In genomic region chr19:1309977-1310852, GRCh38 we compare ENCODE assay signal across 1 cellular context.
TF ChIP-seq lines count a peak whose summit lies in the region.

No MANE protein-coding gene starts in this region.

TF ChIP-seq in K562, 482 proteins besides CTCF, POLR2A, EP300 and RAD21 (continued from another document and continues in another):
- TF ChIP-seq, protein P1, sequence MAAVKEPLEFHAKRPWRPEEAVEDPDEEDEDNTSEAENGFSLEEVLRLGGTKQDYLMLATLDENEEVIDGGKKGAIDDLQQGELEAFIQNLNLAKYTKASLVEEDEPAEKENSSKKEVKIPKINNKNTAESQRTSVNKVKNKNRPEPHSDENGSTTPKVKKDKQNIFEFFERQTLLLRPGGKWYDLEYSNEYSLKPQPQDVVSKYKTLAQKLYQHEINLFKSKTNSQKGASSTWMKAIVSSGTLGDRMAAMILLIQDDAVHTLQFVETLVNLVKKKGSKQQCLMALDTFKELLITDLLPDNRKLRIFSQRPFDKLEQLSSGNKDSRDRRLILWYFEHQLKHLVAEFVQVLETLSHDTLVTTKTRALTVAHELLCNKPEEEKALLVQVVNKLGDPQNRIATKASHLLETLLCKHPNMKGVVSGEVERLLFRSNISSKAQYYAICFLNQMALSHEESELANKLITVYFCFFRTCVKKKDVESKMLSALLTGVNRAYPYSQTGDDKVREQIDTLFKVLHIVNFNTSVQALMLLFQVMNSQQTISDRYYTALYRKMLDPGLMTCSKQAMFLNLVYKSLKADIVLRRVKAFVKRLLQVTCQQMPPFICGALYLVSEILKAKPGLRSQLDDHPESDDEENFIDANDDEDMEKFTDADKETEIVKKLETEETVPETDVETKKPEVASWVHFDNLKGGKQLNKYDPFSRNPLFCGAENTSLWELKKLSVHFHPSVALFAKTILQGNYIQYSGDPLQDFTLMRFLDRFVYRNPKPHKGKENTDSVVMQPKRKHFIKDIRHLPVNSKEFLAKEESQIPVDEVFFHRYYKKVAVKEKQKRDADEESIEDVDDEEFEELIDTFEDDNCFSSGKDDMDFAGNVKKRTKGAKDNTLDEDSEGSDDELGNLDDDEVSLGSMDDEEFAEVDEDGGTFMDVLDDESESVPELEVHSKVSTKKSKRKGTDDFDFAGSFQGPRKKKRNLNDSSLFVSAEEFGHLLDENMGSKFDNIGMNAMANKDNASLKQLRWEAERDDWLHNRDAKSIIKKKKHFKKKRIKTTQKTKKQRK (IDR thresholded peaks at IDR 0.05; ENCODE audit: borderline replicate concordance, low read depth, low read length): no peak
- TF ChIP-seq, protein P2, sequence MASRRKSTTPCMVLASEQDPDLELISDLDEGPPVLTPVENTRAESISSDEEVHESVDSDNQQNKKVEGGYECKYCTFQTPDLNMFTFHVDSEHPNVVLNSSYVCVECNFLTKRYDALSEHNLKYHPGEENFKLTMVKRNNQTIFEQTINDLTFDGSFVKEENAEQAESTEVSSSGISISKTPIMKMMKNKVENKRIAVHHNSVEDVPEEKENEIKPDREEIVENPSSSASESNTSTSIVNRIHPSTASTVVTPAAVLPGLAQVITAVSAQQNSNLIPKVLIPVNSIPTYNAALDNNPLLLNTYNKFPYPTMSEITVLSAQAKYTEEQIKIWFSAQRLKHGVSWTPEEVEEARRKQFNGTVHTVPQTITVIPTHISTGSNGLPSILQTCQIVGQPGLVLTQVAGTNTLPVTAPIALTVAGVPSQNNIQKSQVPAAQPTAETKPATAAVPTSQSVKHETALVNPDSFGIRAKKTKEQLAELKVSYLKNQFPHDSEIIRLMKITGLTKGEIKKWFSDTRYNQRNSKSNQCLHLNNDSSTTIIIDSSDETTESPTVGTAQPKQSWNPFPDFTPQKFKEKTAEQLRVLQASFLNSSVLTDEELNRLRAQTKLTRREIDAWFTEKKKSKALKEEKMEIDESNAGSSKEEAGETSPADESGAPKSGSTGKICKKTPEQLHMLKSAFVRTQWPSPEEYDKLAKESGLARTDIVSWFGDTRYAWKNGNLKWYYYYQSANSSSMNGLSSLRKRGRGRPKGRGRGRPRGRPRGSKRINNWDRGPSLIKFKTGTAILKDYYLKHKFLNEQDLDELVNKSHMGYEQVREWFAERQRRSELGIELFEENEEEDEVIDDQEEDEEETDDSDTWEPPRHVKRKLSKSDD (conservative IDR thresholded peaks at IDR 0.05; ENCODE audit: low read length): no peak
- TF ChIP-seq, protein P3, sequence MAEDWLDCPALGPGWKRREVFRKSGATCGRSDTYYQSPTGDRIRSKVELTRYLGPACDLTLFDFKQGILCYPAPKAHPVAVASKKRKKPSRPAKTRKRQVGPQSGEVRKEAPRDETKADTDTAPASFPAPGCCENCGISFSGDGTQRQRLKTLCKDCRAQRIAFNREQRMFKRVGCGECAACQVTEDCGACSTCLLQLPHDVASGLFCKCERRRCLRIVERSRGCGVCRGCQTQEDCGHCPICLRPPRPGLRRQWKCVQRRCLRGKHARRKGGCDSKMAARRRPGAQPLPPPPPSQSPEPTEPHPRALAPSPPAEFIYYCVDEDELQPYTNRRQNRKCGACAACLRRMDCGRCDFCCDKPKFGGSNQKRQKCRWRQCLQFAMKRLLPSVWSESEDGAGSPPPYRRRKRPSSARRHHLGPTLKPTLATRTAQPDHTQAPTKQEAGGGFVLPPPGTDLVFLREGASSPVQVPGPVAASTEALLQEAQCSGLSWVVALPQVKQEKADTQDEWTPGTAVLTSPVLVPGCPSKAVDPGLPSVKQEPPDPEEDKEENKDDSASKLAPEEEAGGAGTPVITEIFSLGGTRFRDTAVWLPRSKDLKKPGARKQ (CRISPR knock-in tag; IDR thresholded peaks at IDR 0.05): no peak
- TF ChIP-seq RBM25 (IDR thresholded peaks at IDR 0.05; ENCODE audit: low read depth, low read length, severe bottlenecking) (peak; percentile 90), ZBED1 (IDR thresholded peaks at IDR 0.05) (no peak), MCM5 (IDR thresholded peaks at IDR 0.05; ENCODE audit: low read depth) (no peak), HLTF (IDR thresholded peaks at IDR 0.05) (0 out of 2 replicates have a peak, but pooled peaks have one; percentile 21), FOXJ3 (CRISPR knock-in tag; IDR thresholded peaks at IDR 0.05) (no peak), FOXK2 (conservative IDR thresholded peaks at IDR 0.05 in 1 of 2, IDR thresholded peaks at IDR 0.05 in 1 of 2; ENCODE audit: low read depth in 2 of 2) (no peak), TAF1 (IDR thresholded peaks at IDR 0.05; ENCODE audit: control insufficient read depth, extremely low read depth, insufficient read depth, low read length, severe bottlenecking) (no peak), NEUROD1 (IDR thresholded peaks at IDR 0.05; ENCODE audit: borderline replicate concordance, low read depth, low read length, partially characterized antibody) (no peak), KDM2B (CRISPR knock-in tag; IDR thresholded peaks at IDR 0.05) (no peak), HDAC2 (IDR thresholded peaks at IDR 0.05) (peak; percentile 93), CBX1 (IDR thresholded peaks at IDR 0.05; ENCODE audit: low read depth) (peak; percentile 94), KAT8 (IDR thresholded peaks at IDR 0.05; ENCODE audit: low read depth) (no peak), HCFC1 (IDR thresholded peaks at IDR 0.05; ENCODE audit: low read depth, low read length) (no peak), NFIX (CRISPR knock-in tag; IDR thresholded peaks at IDR 0.05; ENCODE audit: low read depth) (peak; percentile 85), FOXM1 (IDR thresholded peaks at IDR 0.05; ENCODE audit: low read depth) (no peak), FOXM1 (CRISPR knock-in tag; IDR thresholded peaks at IDR 0.05; ENCODE audit: low read depth) (no peak), MYBL2 (IDR thresholded peaks at IDR 0.05; ENCODE audit: low read depth) (no peak), MYBL2 (CRISPR knock-in tag; IDR thresholded peaks at IDR 0.05; ENCODE audit: borderline replicate concordance) (no peak), NRF1 (conservative IDR thresholded peaks at IDR 0.05 in 1 of 2, IDR thresholded peaks at IDR 0.05 in 1 of 2) (no peak), ARID3B (CRISPR knock-in tag; IDR thresholded peaks at IDR 0.05; ENCODE audit: borderline replicate concordance) (no peak), RBBP5 (IDR thresholded peaks at IDR 0.05; ENCODE audit: borderline replicate concordance, insufficient read depth, low read length, poor library complexity, severe bottlenecking) (no peak), CBFA2T2 (conservative IDR thresholded peaks at IDR 0.05) (no peak), CBX3 (IDR thresholded peaks at IDR 0.05; ENCODE audit: borderline replicate concordance in 1 of 2, low read length in 2 of 2) (peak in 1 of 2 experiments; percentile 80; a peak in 2 of 3 replicates), ZBTB8A (IDR thresholded peaks at IDR 0.05; ENCODE audit: partially characterized antibody) (no peak)
- TF ChIP-seq, protein P4, sequence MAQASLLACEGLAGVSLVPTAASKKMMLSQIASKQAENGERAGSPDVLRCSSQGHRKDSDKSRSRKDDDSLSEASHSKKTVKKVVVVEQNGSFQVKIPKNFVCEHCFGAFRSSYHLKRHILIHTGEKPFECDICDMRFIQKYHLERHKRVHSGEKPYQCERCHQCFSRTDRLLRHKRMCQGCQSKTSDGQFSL (CRISPR knock-in tag; IDR thresholded peaks at IDR 0.05): no peak
- TF ChIP-seq, protein P4 (tag; IDR thresholded peaks at IDR 0.05): no peak
- TF ChIP-seq, protein P5, sequence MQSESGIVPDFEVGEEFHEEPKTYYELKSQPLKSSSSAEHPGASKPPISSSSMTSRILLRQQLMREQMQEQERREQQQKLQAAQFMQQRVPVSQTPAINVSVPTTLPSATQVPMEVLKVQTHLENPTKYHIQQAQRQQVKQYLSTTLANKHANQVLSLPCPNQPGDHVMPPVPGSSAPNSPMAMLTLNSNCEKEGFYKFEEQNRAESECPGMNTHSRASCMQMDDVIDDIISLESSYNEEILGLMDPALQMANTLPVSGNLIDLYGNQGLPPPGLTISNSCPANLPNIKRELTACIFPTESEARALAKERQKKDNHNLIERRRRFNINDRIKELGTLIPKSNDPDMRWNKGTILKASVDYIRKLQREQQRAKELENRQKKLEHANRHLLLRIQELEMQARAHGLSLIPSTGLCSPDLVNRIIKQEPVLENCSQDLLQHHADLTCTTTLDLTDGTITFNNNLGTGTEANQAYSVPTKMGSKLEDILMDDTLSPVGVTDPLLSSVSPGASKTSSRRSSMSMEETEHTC (IDR thresholded peaks at IDR 0.05): no peak
- TF ChIP-seq, protein P6, sequence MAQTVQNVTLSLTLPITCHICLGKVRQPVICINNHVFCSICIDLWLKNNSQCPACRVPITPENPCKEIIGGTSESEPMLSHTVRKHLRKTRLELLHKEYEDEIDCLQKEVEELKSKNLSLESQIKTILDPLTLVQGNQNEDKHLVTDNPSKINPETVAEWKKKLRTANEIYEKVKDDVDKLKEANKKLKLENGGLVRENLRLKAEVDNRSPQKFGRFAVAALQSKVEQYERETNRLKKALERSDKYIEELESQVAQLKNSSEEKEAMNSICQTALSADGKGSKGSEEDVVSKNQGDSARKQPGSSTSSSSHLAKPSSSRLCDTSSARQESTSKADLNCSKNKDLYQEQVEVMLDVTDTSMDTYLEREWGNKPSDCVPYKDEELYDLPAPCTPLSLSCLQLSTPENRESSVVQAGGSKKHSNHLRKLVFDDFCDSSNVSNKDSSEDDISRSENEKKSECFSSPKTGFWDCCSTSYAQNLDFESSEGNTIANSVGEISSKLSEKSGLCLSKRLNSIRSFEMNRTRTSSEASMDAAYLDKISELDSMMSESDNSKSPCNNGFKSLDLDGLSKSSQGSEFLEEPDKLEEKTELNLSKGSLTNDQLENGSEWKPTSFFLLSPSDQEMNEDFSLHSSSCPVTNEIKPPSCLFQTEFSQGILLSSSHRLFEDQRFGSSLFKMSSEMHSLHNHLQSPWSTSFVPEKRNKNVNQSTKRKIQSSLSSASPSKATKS (CRISPR knock-in tag; IDR thresholded peaks at IDR 0.05): no peak
